8 cellular contexts compared by ENCODE assay signal in the genomic region with DNA sequence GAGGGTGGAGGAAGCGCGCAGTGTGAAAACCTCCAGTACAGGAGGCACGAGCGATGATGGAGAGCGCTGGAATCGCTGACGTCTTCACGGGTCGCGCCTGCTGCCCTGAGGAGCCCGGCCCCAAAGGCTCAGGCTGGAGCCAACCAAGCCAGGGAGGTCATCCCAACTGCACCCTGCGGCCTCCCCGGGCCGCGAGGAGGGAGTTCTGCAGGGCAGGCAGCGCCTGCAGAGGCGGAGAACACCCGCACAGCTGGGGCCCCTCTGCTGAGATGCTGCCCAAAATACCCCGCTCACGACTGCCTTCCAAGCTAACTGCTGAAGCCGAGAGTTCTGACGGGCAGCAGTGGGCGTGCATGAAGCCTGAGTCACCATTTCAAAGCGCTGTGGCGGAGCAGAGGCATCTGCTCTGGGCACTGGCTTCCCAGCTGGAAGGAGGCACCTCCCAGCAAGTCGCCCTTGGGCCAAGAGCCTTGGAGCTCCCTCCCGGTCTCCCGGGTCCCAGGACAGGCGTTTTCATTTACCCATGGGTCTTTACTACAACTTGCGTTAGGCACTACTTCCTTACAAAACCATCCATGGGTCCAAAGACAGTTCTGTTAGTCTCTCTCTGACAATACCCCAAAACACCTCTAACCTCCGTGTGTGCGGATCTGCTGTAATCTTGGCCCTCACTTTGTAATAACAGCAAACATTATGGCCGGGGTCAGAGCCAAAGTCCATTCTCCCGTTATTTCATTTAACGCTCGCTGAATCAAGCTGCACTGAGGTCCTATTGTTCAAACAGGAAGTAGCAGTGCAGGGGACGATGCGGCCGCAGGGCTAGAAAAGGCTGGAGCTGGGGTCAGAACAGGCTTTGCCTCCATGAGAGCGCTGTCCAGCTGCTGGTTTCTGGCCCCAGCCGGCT.
DNase-seq lines count a peak whose midpoint lies in the region; TF ChIP-seq lines count a peak whose summit lies in the region.

No MANE protein-coding gene starts in this region.

- 14 to 26% methylated on average over 31 to 41 of the region's 41 CpGs for WGBS in endodermal cell (ENCODE audit: insufficient coverage in 1 of 2, insufficient read length in 1 of 2), 2 experiments

- TF ChIP-seq RAD21 in Ishikawa (IDR thresholded peaks at IDR 0.05; ENCODE audit: low read depth): no peak

- no peak overlapping the region for H3K27ac Mint-ChIP-seq in endodermal cell

- H3K4me1 Mint-ChIP-seq in endodermal cell: peaks cover 5% of the 10 kb centered on the region

- no peak for TF ChIP-seq CTCF in GM13976 (IDR thresholded peaks at IDR 0.05; ENCODE audit: borderline replicate concordance, control extremely low read depth, extremely low read depth, insufficient read depth, missing control alignments)
- no peak for TF ChIP-seq CTCF in endodermal cell (conservative IDR thresholded peaks at IDR 0.05)

- H3K27me3 Mint-ChIP-seq in endodermal cell (ENCODE audit: insufficient read depth): peaks cover 24% of the 10 kb centered on the region

- no peak overlapping the region for H3K9ac ChIP-seq in endodermal cell (ENCODE audit: extremely low read depth, low read length, poor library complexity, severe bottlenecking)

- no peaks in the 10 kb centered on the region for H3K4me1 ChIP-seq in endodermal cell (ENCODE audit: control insufficient read depth, insufficient read depth, low read length)

- H3K27ac ChIP-seq in endodermal cell (ENCODE audit: low read depth, low read length): peak overlapping the region; percentile 63

- H3K9me3 ChIP-seq in endodermal cell (ENCODE audit: control insufficient read depth, low read length): no peaks in the 10 kb centered on the region

- peak overlapping the region; percentile 34 for H3K4me3 Mint-ChIP-seq in endodermal cell

- no peaks in the 10 kb centered on the region for H3K36me3 ChIP-seq in endodermal cell (ENCODE audit: control insufficient read depth, insufficient read depth, low read length)

- peak; percentile 56 for DNase-seq in GM13976 (ENCODE audit: low spot score)
- DNase-seq in activated CD8-positive, alpha-beta memory T cell treated with anti-CD3 and anti-CD28 coated beads, Interleukin-2, amount 50 U/mL, for 24 hours (ENCODE audit: extremely low read depth): peak; percentile 27
- peak; percentile 94 for DNase-seq in endodermal cell
- peak; percentile 30 for DNase-seq in midbrain (lab: John Stamatoyannopoulos, UW)
- peak; percentile 34 for DNase-seq in stimulated activated CD8-positive, alpha-beta memory T cell treated with anti-CD3 and anti-CD28 coated beads, Interleukin-15, amount 100 ng/mL, for 24 hours (ENCODE audit: low read depth)
- DNase-seq in cortex of kidney (lab: John Stamatoyannopoulos, UW): no peak
- no peak for DNase-seq in D341Med (ENCODE audit: low spot score)

- no peaks in the 10 kb centered on the region for H3K27me3 ChIP-seq in endodermal cell (ENCODE audit: control insufficient read depth, insufficient read depth, low read length, poor library complexity, severe bottlenecking)

- H3K4me3 ChIP-seq in endodermal cell (ENCODE audit: low read length): peak overlapping the region; percentile 51

- no peaks in the 10 kb centered on the region for H3K9me3 Mint-ChIP-seq in endodermal cell

- H3K36me3 Mint-ChIP-seq in endodermal cell (ENCODE audit: low read depth): peaks cover under 1% of the 10 kb centered on the region

- no peak for TF ChIP-seq EP300 in Ishikawa (IDR thresholded peaks at IDR 0.05; ENCODE audit: borderline replicate concordance)

- in situ Hi-C loops in GM13976 (cut with MboI; ENCODE audit: low sequenced_read_pairs, unreplicated experiment): no loop called here

TF ChIP-seq in Ishikawa, 13 proteins besides CTCF, POLR2A, EP300 and RAD21:
- TF ChIP-seq, protein P1, sequence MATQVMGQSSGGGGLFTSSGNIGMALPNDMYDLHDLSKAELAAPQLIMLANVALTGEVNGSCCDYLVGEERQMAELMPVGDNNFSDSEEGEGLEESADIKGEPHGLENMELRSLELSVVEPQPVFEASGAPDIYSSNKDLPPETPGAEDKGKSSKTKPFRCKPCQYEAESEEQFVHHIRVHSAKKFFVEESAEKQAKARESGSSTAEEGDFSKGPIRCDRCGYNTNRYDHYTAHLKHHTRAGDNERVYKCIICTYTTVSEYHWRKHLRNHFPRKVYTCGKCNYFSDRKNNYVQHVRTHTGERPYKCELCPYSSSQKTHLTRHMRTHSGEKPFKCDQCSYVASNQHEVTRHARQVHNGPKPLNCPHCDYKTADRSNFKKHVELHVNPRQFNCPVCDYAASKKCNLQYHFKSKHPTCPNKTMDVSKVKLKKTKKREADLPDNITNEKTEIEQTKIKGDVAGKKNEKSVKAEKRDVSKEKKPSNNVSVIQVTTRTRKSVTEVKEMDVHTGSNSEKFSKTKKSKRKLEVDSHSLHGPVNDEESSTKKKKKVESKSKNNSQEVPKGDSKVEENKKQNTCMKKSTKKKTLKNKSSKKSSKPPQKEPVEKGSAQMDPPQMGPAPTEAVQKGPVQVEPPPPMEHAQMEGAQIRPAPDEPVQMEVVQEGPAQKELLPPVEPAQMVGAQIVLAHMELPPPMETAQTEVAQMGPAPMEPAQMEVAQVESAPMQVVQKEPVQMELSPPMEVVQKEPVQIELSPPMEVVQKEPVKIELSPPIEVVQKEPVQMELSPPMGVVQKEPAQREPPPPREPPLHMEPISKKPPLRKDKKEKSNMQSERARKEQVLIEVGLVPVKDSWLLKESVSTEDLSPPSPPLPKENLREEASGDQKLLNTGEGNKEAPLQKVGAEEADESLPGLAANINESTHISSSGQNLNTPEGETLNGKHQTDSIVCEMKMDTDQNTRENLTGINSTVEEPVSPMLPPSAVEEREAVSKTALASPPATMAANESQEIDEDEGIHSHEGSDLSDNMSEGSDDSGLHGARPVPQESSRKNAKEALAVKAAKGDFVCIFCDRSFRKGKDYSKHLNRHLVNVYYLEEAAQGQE (IDR thresholded peaks at IDR 0.05; ENCODE audit: low read depth): peak; percentile 83
- TF ChIP-seq, protein P2, sequence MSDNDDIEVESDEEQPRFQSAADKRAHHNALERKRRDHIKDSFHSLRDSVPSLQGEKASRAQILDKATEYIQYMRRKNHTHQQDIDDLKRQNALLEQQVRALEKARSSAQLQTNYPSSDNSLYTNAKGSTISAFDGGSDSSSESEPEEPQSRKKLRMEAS (IDR thresholded peaks at IDR 0.05): no peak

Comparison
In these comparisons a context has a peak if more than half of its experiments do, and no peak if none do; other contexts are left out.
1. DNase-seq: peak in GM13976 (single experiment), activated CD8-positive, alpha-beta memory T cell treated with anti-CD3 and anti-CD28 coated beads, Interleukin-2, amount 50 U/mL, for 24 hours (single experiment), endodermal cell (single experiment), midbrain (single experiment) and stimulated activated CD8-positive, alpha-beta memory T cell treated with anti-CD3 and anti-CD28 coated beads, Interleukin-15, amount 100 ng/mL, for 24 hours (single experiment); none in cortex of kidney (single experiment) and D341Med (single experiment).